1 cellular context compared by ENCODE assay signal in genomic region chr2:18988557-18989232, GRCh38.
TF ChIP-seq lines count a peak whose summit lies in the region.

No MANE protein-coding gene starts in this region.

TF ChIP-seq in GM23338, 12 proteins besides CTCF, POLR2A, EP300 and RAD21:
- no peak for TF ChIP-seq ZNF462 (CRISPR knock-in tag; IDR thresholded peaks at IDR 0.05)
- no peak for TF ChIP-seq ETS1 (IDR thresholded peaks at IDR 0.05)
- TF ChIP-seq EZH2phosphoT487 (IDR thresholded peaks at IDR 0.05; ENCODE audit: unreplicated experiment) = no peak
- no peak for TF ChIP-seq CREB1 (CRISPR knock-in tag; IDR thresholded peaks at IDR 0.05; ENCODE audit: low read depth)
- TF ChIP-seq STAT1 (IDR thresholded peaks at IDR 0.05; ENCODE audit: unreplicated experiment) = no peak
- no peak for TF ChIP-seq NANOG (IDR thresholded peaks at IDR 0.05; ENCODE audit: borderline replicate concordance)
- no peak for TF ChIP-seq POLR2AphosphoS5 (IDR thresholded peaks at IDR 0.05; ENCODE audit: low read depth)
- TF ChIP-seq JUNB (IDR thresholded peaks at IDR 0.05; ENCODE audit: unreplicated experiment) = no peak
- TF ChIP-seq ZNF114 (CRISPR knock-in tag; IDR thresholded peaks at IDR 0.05) = no peak
- no peak for TF ChIP-seq ZNF331 (CRISPR knock-in tag; IDR thresholded peaks at IDR 0.05; ENCODE audit: low read depth)
- no peak for TF ChIP-seq EZH2 (IDR thresholded peaks at IDR 0.05; ENCODE audit: low read depth, unreplicated experiment)
- TF ChIP-seq REST (IDR thresholded peaks at IDR 0.05; ENCODE audit: unreplicated experiment) = no peak
TF ChIP-seq in GM23338: peak in this region for 0.
